ENCODE assay signal across 16 cellular contexts in genomic region chr9:111502506-111502905, GRCh38. TPM values are rescaled to one million over a fixed set of nuclear protein-coding genes. Genes with fewer than 3 reads are reported as not detected.
DNase-seq lines count a peak whose midpoint lies in the region; ATAC-seq and TF ChIP-seq lines count a peak whose summit lies in the region.
"Had no signal": no experiment of that assay in that cellular context is flagged by ENCODE, and none has a peak within 500 bp of the region (broad histone marks: within the 10 kb centered on the region; RNA-seq: fewer than 3 reads in every experiment).

No MANE protein-coding gene starts in this region.

- TF ChIP-seq CTCF in heart left ventricle (IDR thresholded peaks at IDR 0.05) (no peak), ovary (IDR thresholded peaks at IDR 0.05) (no peak)

- no peak overlapping the region for H4K8ac ChIP-seq in trophoblast cell (ENCODE audit: low read depth, low read length)

- H3K4me2 ChIP-seq in trophoblast cell (ENCODE audit: low read length): no peak overlapping the region

- no peak overlapping the region for H3K23ac ChIP-seq in trophoblast cell (ENCODE audit: low read length)

- intact Hi-C loops in heart left ventricle (cut with DNase I) (no loop called here), cardiac septum (cut with DNase I) (no loop called here), left ventricle myocardium superior (cut with micrococcal nuclease) (no loop called here), ovary (cut with DNase I) (no loop called here)

- no peaks in the 10 kb centered on the region for H3K79me2 ChIP-seq in trophoblast cell (ENCODE audit: control insufficient read depth, insufficient read depth, low read length, poor library complexity)

- H3K27me3 ChIP-seq in heart left ventricle (no peaks in the 10 kb centered on the region), trophoblast cell (ENCODE audit: insufficient read depth, low read length) (no peaks in the 10 kb centered on the region), ovary (no peaks in the 10 kb centered on the region)

- no peak overlapping the region for H2BK12ac ChIP-seq in trophoblast cell (ENCODE audit: low read length)

- TF ChIP-seq EP300 in ovary (IDR thresholded peaks at IDR 0.05): no peak

- no peak overlapping the region for H2BK120ac ChIP-seq in trophoblast cell (ENCODE audit: insufficient read depth, low read length, poor library complexity)

- no peak overlapping the region for H4K91ac ChIP-seq in trophoblast cell (ENCODE audit: low read depth, low read length)

- no peak overlapping the region for H2AK5ac ChIP-seq in trophoblast cell (ENCODE audit: low read length)

- H3K4me3 ChIP-seq in heart left ventricle: no peak overlapping the region
- H3K4me3 ChIP-seq in trophoblast cell (ENCODE audit: low read depth, low read length): no peak overlapping the region
- H3K4me3 ChIP-seq in ovary: no peak overlapping the region
- H3K4me3 ChIP-seq: GM23248 had no signal

- no peak overlapping the region for H3K18ac ChIP-seq in trophoblast cell (ENCODE audit: low read length)

- H2AFZ ChIP-seq in trophoblast cell (ENCODE audit: insufficient read depth, low read length, poor library complexity): no peak overlapping the region
- H2AFZ ChIP-seq: GM23248 had no signal

- H2BK5ac ChIP-seq in trophoblast cell (ENCODE audit: low read depth, low read length, poor library complexity): no peak overlapping the region

- H3K14ac ChIP-seq in trophoblast cell (ENCODE audit: low read length): no peak overlapping the region

- TF ChIP-seq POLR2A in heart left ventricle (IDR thresholded peaks at IDR 0.05): no peak
- TF ChIP-seq POLR2A in ovary (IDR thresholded peaks at IDR 0.05): no peak

- H4K12ac ChIP-seq in trophoblast cell (ENCODE audit: low read depth, low read length): no peak overlapping the region

- H3K79me1 ChIP-seq in trophoblast cell (ENCODE audit: low read length): no peaks in the 10 kb centered on the region

- H3K4ac ChIP-seq in trophoblast cell (ENCODE audit: low read depth, low read length): no peak overlapping the region

- H3K36me3 ChIP-seq in heart left ventricle (no peaks in the 10 kb centered on the region), trophoblast cell (ENCODE audit: control insufficient read depth in 1 of 2, insufficient read depth in 2 of 2, low read length in 2 of 2) (no peaks in the 10 kb centered on the region), ovary (no peaks in the 10 kb centered on the region)

- H3K4me1 ChIP-seq in heart left ventricle (no peaks in the 10 kb centered on the region), trophoblast cell (ENCODE audit: control insufficient read depth in 1 of 2, insufficient read depth in 2 of 2, low read length in 2 of 2) (no peaks in the 10 kb centered on the region), ovary (ENCODE audit: insufficient read depth) (no peaks in the 10 kb centered on the region)

- H3K9me3 ChIP-seq in heart left ventricle (no peaks in the 10 kb centered on the region), trophoblast cell (ENCODE audit: insufficient read depth, low read depth, low read length) (peaks cover 5% of the 10 kb centered on the region), ovary (no peaks in the 10 kb centered on the region)

- DNase-seq in DMS 273 (lab: John Stamatoyannopoulos, UW; ENCODE audit: unreplicated experiment) (peak; percentile 33), DMS 273 treated with DMSO at 0.1 percent for 48 hours (lab: John Stamatoyannopoulos, UW) (no peak), heart left ventricle (peak in 2 of 5 donors; percentile 42 to 62), cardiac septum (ENCODE audit: low spot score) (no peak), left ventricle myocardium superior (peak; percentile 52), trophoblast cell (no peak), ovary (no peak)
- DNase-seq: CD8-positive, alpha-beta T cell; COR-L47; DMS53; GF-D8; GM23248; H7 had no signal

- WGBS in heart left ventricle, 4 donors: 75% methylated on average over 2 to 3 of the region's 3 CpGs; no CpG with 5 or more reads in 1 of the 4 donors
- no CpG with 5 or more reads among the region's 3 CpGs for WGBS in trophoblast cell (ENCODE audit: extremely low coverage, insufficient coverage, insufficient read length)
- WGBS in ovary, 3 donors: 80 to 86% (median 81%) methylated on average over 3 of the region's 3 CpGs

- H3K27ac ChIP-seq in heart left ventricle: no peak overlapping the region
- H3K27ac ChIP-seq in trophoblast cell (ENCODE audit: low read depth, low read length): no peak overlapping the region
- H3K27ac ChIP-seq in ovary: no peak overlapping the region
- H3K27ac ChIP-seq: 22Rv1, GM23248 had no signal

- H3K9ac ChIP-seq in trophoblast cell (ENCODE audit: low read length): peak overlapping the region; percentile 63
- H3K9ac ChIP-seq: GM23248 had no signal

- ATAC-seq in heart left ventricle (peak in 3 of 4 donors; percentile 52 to 72 (median 59)), left ventricle myocardium superior (peak; percentile 71), HG03280 (IDR thresholded peaks at IDR 0.05; ENCODE audit: unreplicated experiment) (no peak)
- ATAC-seq: CD8-positive, alpha-beta T cell had no signal

RNA-seq across cellular contexts. Expression of gene ECPAS, which starts 18.3 kb away (rescaled TPM):
- total RNA-seq in heart left ventricle (100 to 1,000 TPM in 7 of 9 donors, 10 to 100 TPM in 2; 73.2 to 116 (median 103) TPM), cardiac septum (81.5 TPM), left ventricle myocardium superior (120 TPM), ovary (10 to 100 TPM; 51.3 to 97.6 (median 89.1) TPM)
- polyA plus RNA-seq in heart left ventricle (10 to 100 TPM; 28.9 to 43.3 TPM), ovary (10 to 100 TPM; 23.5 to 55.9 TPM)
- polyA plus RNA-seq in trophoblast cell (2013): 65.4 and 66.5 TPM in 2 replicates

RNA-seq across cellular contexts. Expression of gene ZNF483, which starts 22.5 kb away (rescaled TPM):
- 10 to 100 TPM in 2 of 9 donors, 1 to 10 TPM in 7; 1.4 to 13.9 (median 5.3) TPM for total RNA-seq in heart left ventricle
- under 1 TPM; 0.22 to 0.61 TPM for polyA plus RNA-seq in heart left ventricle
- total RNA-seq in cardiac septum: 7.4 TPM
- 4.9 TPM for total RNA-seq in left ventricle myocardium superior
- 0.55 and 0.58 TPM in 2 replicates for polyA plus RNA-seq in trophoblast cell (2013)
- total RNA-seq in ovary: 10 to 100 TPM; 21.1 to 55.5 (median 34.5) TPM
- polyA plus RNA-seq in ovary: 1 to 10 TPM; 3.2 to 5.0 TPM
- polyA plus RNA-seq: CD14-positive monocyte had no signal

Comparison
In these comparisons a context has a peak if more than half of its experiments do, and no peak if none do; other contexts are left out.
1. DNase-seq: peak in DMS 273 (single experiment) and left ventricle myocardium superior (single experiment); none in DMS 273 treated with DMSO at 0.1 percent for 48 hours (single experiment), cardiac septum (single experiment), trophoblast cell (0 of 2) and ovary (0 of 5).